Comparison of ENCODE assay signal across 29 cellular contexts in genomic region chr12:110746550-110746949, GRCh38. TPM values are rescaled to one million over a fixed set of nuclear protein-coding genes. Genes with fewer than 3 reads are reported as not detected.
"Had no signal": no experiment of that assay in that cellular context is flagged by ENCODE, and none has a peak within 500 bp of the region (broad histone marks: within the 10 kb centered on the region; RNA-seq: fewer than 3 reads in every experiment).

No MANE protein-coding gene starts in this region.

- H3K9me3 ChIP-seq: left ventricle myocardium inferior, mucosa of descending colon, pancreas, prostate gland, stomach, testis, thyroid gland, transverse colon, upper lobe of left lung, vagina had no signal

- H3K27ac ChIP-seq: hepatocyte, left ventricle myocardium inferior, pancreas, prostate gland, skin epidermis, stomach, testis, thyroid gland, upper lobe of left lung, vagina had no signal

- DNase-seq: islet precursor cell; left ventricle myocardium inferior; mesendoderm; midbrain; mucosa of descending colon; naive thymus-derived CD4-positive, alpha-beta T cell; nucleus accumbens; pancreas; posterior cingulate gyrus; retina; right cardiac atrium; stimulated activated CD4-positive, alpha-beta T cell treated with anti-CD3 and anti-CD28 coated beads, Interleukin-12 subunit alpha, Interleukin-12 subunit beta, amount 100 ng/mL, for 4 hours; stimulated activated CD4-positive, alpha-beta T cell treated with anti-CD3 and anti-CD28 coated beads, Interleukin-15, amount 100 ng/mL, for 24 hours; stimulated activated CD4-positive, alpha-beta T cell treated with anti-CD3 and anti-CD28 coated beads, Interleukin-2, amount 100 ng/mL, for 24 hours; stimulated activated CD4-positive, alpha-beta T cell treated with anti-CD3 and anti-CD28 coated beads, Interleukin-4, amount 100 ng/mL, for 1 hour; stimulated activated naive CD4-positive, alpha-beta T cell; stomach; testis; thyroid gland; transverse colon had no signal

- H3K4me3 Mint-ChIP-seq: naive thymus-derived CD4-positive, alpha-beta T cell; natural killer cell treated with Interleukin-12 subunit alpha and Interleukin-12 subunit beta and Interleukin-15 and Interleukin-18, amount 100 ng/mL, for 72 hours had no signal

- FAIRE-seq: pancreas had no signal

- H3K36me3 ChIP-seq: left ventricle myocardium inferior, pancreas, prostate gland, stomach, thyroid gland, transverse colon, upper lobe of left lung, vagina had no signal

- H3K27me3 Mint-ChIP-seq: naive thymus-derived CD4-positive, alpha-beta T cell; natural killer cell treated with Interleukin-12 subunit alpha and Interleukin-12 subunit beta and Interleukin-15 and Interleukin-18, amount 100 ng/mL, for 72 hours had no signal

- H3K9me3 Mint-ChIP-seq: naive thymus-derived CD4-positive, alpha-beta T cell; natural killer cell treated with Interleukin-12 subunit alpha and Interleukin-12 subunit beta and Interleukin-15 and Interleukin-18, amount 100 ng/mL, for 72 hours had no signal

- ATAC-seq: mucosa of descending colon; naive thymus-derived CD4-positive, alpha-beta T cell; natural killer cell treated with Interleukin-12 subunit alpha and Interleukin-12 subunit beta and Interleukin-15 and Interleukin-18, amount 100 ng/mL, for 72 hours; pancreas; right cardiac atrium; sciatic nerve had no signal

- H3K27me3 ChIP-seq: hepatocyte, pancreas, stomach, testis, thyroid gland, transverse colon, upper lobe of left lung, vagina had no signal

- H2AFZ ChIP-seq: hepatocyte had no signal

- H3K4me2 ChIP-seq: hepatocyte had no signal

- H3K4me3 ChIP-seq: hepatocyte, left ventricle myocardium inferior, lung, mucosa of descending colon, pancreas, prostate gland, skin epidermis, stomach, testis, thyroid gland, transverse colon, upper lobe of left lung, vagina had no signal

RNA-seq across cellular contexts. Expression of gene HVCN1, which starts 57.6 kb away (rescaled TPM):
- polyA plus RNA-seq: neural cell had no signal
